ENCODE assay signal across 20 cellular contexts in the genomic region with DNA sequence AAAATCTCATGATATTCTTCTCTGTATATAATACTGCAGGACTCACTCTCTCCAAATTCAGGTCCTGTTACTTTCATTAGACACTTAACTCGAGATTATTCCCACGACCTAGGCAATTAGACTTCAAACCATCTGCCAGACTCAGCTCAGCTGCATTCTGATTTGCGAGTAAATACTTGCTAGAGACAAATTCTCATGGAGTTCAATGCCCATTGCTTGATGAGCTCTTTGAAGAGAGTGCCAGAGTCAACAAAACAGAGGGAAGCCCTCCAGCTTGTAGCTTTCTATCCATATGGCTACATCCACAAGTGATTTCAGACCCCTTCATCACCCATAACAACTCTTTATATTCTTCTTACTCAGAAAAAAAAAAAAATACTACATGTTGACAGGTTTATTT.
A peak's percentile ranks its signal among the peaks of the same experiment; 100 is the strongest.
DNase-seq lines count a peak whose midpoint lies in the region; ATAC-seq and TF ChIP-seq lines count a peak whose summit lies in the region.
"Had no signal": no experiment of that assay in that cellular context is flagged by ENCODE, and none has a peak within 500 bp of the region (broad histone marks: within the 10 kb centered on the region; RNA-seq: fewer than 3 reads in every experiment).

No MANE protein-coding gene starts in this region.

- H4K20me1 ChIP-seq in PC-9 (ENCODE audit: insufficient read depth): no peaks in the 10 kb centered on the region

- no peaks in the 10 kb centered on the region for H3F3A ChIP-seq in PC-9 (ENCODE audit: insufficient read depth, low read depth)

- H3K79me2 ChIP-seq in PC-9 (ENCODE audit: low read depth): no peaks in the 10 kb centered on the region

- peaks cover 18% of the 10 kb centered on the region for H3K27me3 ChIP-seq in PC-9 (ENCODE audit: insufficient read depth, low read depth)
- H3K27me3 ChIP-seq: esophagus muscularis mucosa, SJSA1 had no signal

- H3K9me2 ChIP-seq in PC-9 (ENCODE audit: insufficient read depth): no peaks in the 10 kb centered on the region

- no peak overlapping the region for H3K27ac ChIP-seq in PC-9
- H3K27ac ChIP-seq: coronary artery, esophagus muscularis mucosa, prostate gland, SJSA1 had no signal

- no peak for ATAC-seq in HG03432 (IDR thresholded peaks at IDR 0.05; ENCODE audit: unreplicated experiment)
- ATAC-seq in Right ventricle myocardium superior (ENCODE audit: poor library complexity): no peak
- ATAC-seq: stimulated activated effector memory CD8-positive, alpha-beta T cell treated with anti-CD3 and anti-CD28 coated beads, Interleukin-12 subunit alpha, Interleukin-12 subunit beta, amount 100 ng/mL, for 72 hours had no signal

- POLR2A ChIA-PET in PC-9 (lab: Charles Lee; ENCODE audit: unreplicated experiment): no interaction called here

- CTCF ChIA-PET in PC-9 (lab: Charles Lee): no interaction called here

- H2AFZ ChIP-seq in PC-9: peak overlapping the region; percentile 37; the same call in 1 of the 2 replicates

- in situ Hi-C loops in KBM-7 (cut with MboI; ENCODE audit: low pct_unique_long_range_greater_than_20kb, low sequenced_read_pairs): no loop called here

- H3K36me3 ChIP-seq in PC-9 (ENCODE audit: low read depth): no peaks in the 10 kb centered on the region
- H3K36me3 ChIP-seq: esophagus muscularis mucosa, prostate gland, SJSA1 had no signal

- H3K4me3 ChIP-seq in PC-9: no peak overlapping the region
- H3K4me3 ChIP-seq: coronary artery, esophagus muscularis mucosa, prostate gland, SJSA1 had no signal

- DNase-seq in DMS 273 treated with DMSO at 0.1 percent for 48 hours (lab: John Stamatoyannopoulos, UW): peak; percentile 97
- DNase-seq in NCI-H128 (lab: John Stamatoyannopoulos, UW; ENCODE audit: unreplicated experiment): peak; percentile 85
- DNase-seq in NCI-H345 treated with DMSO at 0.1 percent for 48 hours (lab: John Stamatoyannopoulos, UW; ENCODE audit: unreplicated experiment): peak; percentile 82
- no peak for DNase-seq in PC-9
- no peak for DNase-seq in inferior parietal cortex (ENCODE audit: extremely low spot score)
- no peak for DNase-seq in Right ventricle myocardium superior
- DNase-seq in KBM-7: no peak
- DNase-seq: activated naive CD4-positive, alpha-beta T cell; activated T-cell treated with anti-CD3 and anti-CD28 coated beads, Interleukin-2, amount 50 U/mL, for 1 hour; C1 segment of cervical spinal cord; Calu3; hypothalamus; NCI-H226; stimulated activated CD4-positive, alpha-beta T cell treated with anti-CD3 and anti-CD28 coated beads, Interleukin-1b, Interleukin-23, amount 100 ng/mL, for 48 hours had no signal

- H3K4me1 ChIP-seq in PC-9 (replicated peaks; ENCODE audit: insufficient read depth): no peaks in the 10 kb centered on the region
- H3K4me1 ChIP-seq: esophagus muscularis mucosa, prostate gland, SJSA1 had no signal

- TF ChIP-seq CTCF in PC-9 (conservative IDR thresholded peaks at IDR 0.05): no peak

- BruUV-seq in PC-9 (replicated peaks; lab: Mats Ljungman, UMichigan): no TSS peak

- H3K9me3 ChIP-seq in PC-9 (ENCODE audit: insufficient read depth, low read depth): no peaks in the 10 kb centered on the region
- H3K9me3 ChIP-seq: prostate gland, SJSA1 had no signal

- intact Hi-C loops in PC-9 (cut with micrococcal nuclease; ENCODE audit: unreplicated experiment): no loop called here
- intact Hi-C loops in Right ventricle myocardium superior (cut with DNase I): no loop called here

- H3K4me2 ChIP-seq in PC-9: no peak overlapping the region

Comparison
In these comparisons a context has a peak if more than half of its experiments do, and no peak if none do; other contexts are left out.
1. DNase-seq: peak in DMS 273 treated with DMSO at 0.1 percent for 48 hours (single experiment), NCI-H128 (single experiment) and NCI-H345 treated with DMSO at 0.1 percent for 48 hours (single experiment); none in PC-9 (0 of 2), inferior parietal cortex (single experiment), Right ventricle myocardium superior (single experiment) and KBM-7 (single experiment).